In the genomic region with DNA sequence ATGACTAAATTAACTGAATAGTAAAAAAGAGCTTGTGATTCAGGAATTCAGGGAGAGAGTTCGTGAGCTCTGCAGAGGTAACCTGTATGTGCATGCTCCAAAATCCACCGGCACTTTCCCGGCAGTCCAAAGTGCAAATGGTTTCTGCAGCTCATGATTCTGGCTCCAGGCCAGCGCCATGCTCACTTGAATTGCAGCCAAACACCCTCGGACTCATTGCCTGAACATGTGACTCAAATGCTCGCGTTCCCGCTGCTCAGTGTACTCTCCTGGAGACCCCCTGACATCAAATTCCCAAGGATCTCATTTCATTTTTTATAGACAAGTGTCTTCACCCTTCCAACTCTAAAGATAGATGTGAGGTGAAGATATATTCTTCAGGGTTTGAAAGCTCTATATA, we compare ENCODE assay signal across 8 cellular contexts. TPM values are rescaled to one million over a fixed set of nuclear protein-coding genes. Genes with fewer than 3 reads are reported as not detected.
A peak's percentile ranks its signal among the peaks of the same experiment; 100 is the strongest.
DNase-seq lines count a peak whose midpoint lies in the region; ATAC-seq, FAIRE-seq and TF ChIP-seq lines count a peak whose summit lies in the region.

No MANE protein-coding gene starts in this region.

- no peak for FAIRE-seq in pancreas (lab: Jason Lieb, UNC)

- H3K27ac Mint-ChIP-seq in nephron progenitor cell: no peak overlapping the region

- intact Hi-C loops in pancreas (cut with DNase I): no loop called here

- peaks cover 19% of the 10 kb centered on the region for H3K4me1 Mint-ChIP-seq in nephron progenitor cell

- peak overlapping the region in 3 of 4 donors; percentile 45 to 61 (median 48) for H3K27ac ChIP-seq in pancreas

- H3K36me3 Mint-ChIP-seq in nephron progenitor cell (ENCODE audit: low read depth): no peaks in the 10 kb centered on the region

- H3K4me3 ChIP-seq in epithelial cell of proximal tubule (ENCODE audit: low read depth, low read length) (no peak overlapping the region), pancreas (no peak overlapping the region)

- H3K4me3 Mint-ChIP-seq in nephron progenitor cell: no peak overlapping the region

- peaks cover 4% of the 10 kb centered on the region for H3K27me3 Mint-ChIP-seq in nephron progenitor cell (ENCODE audit: low read depth, poor library complexity)

- 4% methylated on average over 8 of the region's 8 CpGs for WGBS in pancreas, 2 donors

- H3K36me3 ChIP-seq in pancreas: no peaks in the 10 kb centered on the region

- peaks cover 8 to 23% (median 16%) of the 10 kb centered on the region in 3 donors for H3K4me1 ChIP-seq in pancreas

- ATAC-seq in pancreas (peak; percentile 89 to 94 (median 90)), GM21367 (IDR thresholded peaks at IDR 0.05; ENCODE audit: unreplicated experiment) (no peak), HG02970 (IDR thresholded peaks at IDR 0.05; ENCODE audit: low FRiP score, unreplicated experiment) (no peak)

- no peaks in the 10 kb centered on the region for H3K9me3 ChIP-seq in pancreas

- no peaks in the 10 kb centered on the region for H3K27me3 ChIP-seq in pancreas

- TF ChIP-seq CTCF in epithelial cell of proximal tubule (conservative IDR thresholded peaks at IDR 0.05; ENCODE audit: low read depth, low read length) (no peak), pancreas (IDR thresholded peaks at IDR 0.05) (no peak), nephron progenitor cell (IDR thresholded peaks at IDR 0.05) (no peak)

- peak; percentile 63 for DNase-seq in Daoy (ENCODE audit: low read depth)
- DNase-seq in NCI-H526 (lab: John Stamatoyannopoulos, UW): peak; percentile 35 to 76
- peak; percentile 64 for DNase-seq in epithelial cell of proximal tubule (ENCODE audit: low read depth)
- DNase-seq in pancreas: peak; percentile 84 to 94 (median 90)
- DNase-seq in nephron progenitor cell: no peak
- no peak for DNase-seq in CD1c-positive myeloid dendritic cell (ENCODE audit: extremely low spot score)

- peaks cover 18% of the 10 kb centered on the region for H3K9me3 Mint-ChIP-seq in nephron progenitor cell

RNA-seq across cellular contexts. Expression of a gene that starts 44.1 kb away (rescaled TPM):
- total RNA-seq in Daoy (2014; rRNA removed; shearing (Covaris generic)): 4.9 and 8.1 TPM in 2 replicates
- 20.6 and 25.8 TPM in 2 replicates for total RNA-seq in epithelial cell of proximal tubule
- 10 to 100 TPM; 10.2 to 30.6 (median 15.1) TPM for total RNA-seq in pancreas
- polyA plus RNA-seq in pancreas: 1 to 10 TPM; 4.0 to 5.6 TPM

Comparison
In these comparisons a context has a peak if more than half of its experiments do, and no peak if none do; other contexts are left out.
1. DNase-seq: peak in Daoy (single experiment), NCI-H526 (2 of 2), epithelial cell of proximal tubule (single experiment) and pancreas (6 of 6); none in nephron progenitor cell (single experiment) and CD1c-positive myeloid dendritic cell (single experiment).
2. ATAC-seq: peak in pancreas (4 of 4); none in GM21367 (single experiment) and HG02970 (single experiment).